In the genomic region with DNA sequence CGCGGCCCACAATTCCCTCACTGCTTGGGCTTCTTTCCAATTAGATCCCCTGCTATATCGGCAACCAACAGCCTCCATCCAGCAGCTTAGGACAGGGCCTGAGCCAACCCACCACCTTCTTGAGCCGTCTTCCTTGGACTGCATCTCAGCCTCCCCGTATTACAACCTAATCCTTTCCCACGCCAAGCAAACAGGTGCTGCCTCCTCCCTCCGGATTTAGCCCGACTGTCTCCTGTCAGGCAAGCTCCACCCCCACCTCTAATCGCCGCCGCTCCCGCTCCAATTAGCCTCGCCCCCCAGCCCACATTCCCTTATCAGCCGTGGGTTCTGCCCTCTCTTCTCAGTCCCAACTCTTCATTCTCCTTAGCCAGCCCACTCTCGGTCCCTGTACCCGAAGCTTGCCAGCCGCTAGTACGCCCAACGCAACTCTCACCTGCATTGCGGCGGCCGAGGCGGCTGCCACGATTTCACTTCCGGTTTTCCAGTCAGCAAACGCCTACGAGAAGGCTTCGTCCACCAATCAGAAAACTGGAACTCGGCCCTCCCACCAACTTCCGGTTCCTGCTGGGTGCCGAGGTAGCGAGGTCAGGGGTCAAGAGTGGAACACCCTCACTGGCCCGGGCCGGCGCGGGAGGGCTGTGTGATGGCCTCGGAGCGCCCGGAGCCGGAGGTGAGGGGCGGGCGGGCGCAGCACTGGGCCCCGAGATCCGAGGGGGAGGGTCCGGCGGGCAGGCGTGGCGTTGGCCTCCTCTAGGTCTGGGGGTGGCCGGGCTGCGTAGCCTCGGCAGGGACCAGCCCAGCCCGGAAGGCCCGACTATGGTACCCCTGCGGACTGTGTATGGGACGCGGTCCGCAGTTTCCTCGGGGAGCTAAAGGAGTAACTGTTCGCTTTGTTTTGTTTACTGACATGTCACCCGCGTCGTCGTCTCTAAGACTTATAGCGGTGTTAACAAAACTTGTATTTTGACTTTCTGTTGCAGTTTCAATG, we compare ENCODE assay signal across 8 cellular contexts. TPM values are rescaled to one million over a fixed set of nuclear protein-coding genes. Genes with fewer than 3 reads are reported as not detected.
DNase-seq lines count a peak whose midpoint lies in the region; ATAC-seq and TF ChIP-seq lines count a peak whose summit lies in the region.

Gene MED8, minus strand, starts transcription at position 475 of the 988 bp plus-strand sequence. Its CDS starts 36 bp downstream, at position 439.
Gene SZT2, plus strand, starts transcription at position 574 of the 988 bp plus-strand sequence. Its CDS starts 70 bp downstream, at position 644.

- H3K36me3 Mint-ChIP-seq in GM23338 (ENCODE audit: low read depth) (peaks cover 24% of the 10 kb centered on the region), naive B cell (peaks cover 11 to 16% of the 10 kb centered on the region in 2 donors)
- H3K36me3 Mint-ChIP-seq in stimulated activated effector memory CD8-positive, alpha-beta T cell treated with anti-CD3 and anti-CD28 coated beads, Interleukin-12 subunit alpha, Interleukin-12 subunit beta, amount 100 ng/mL, for 72 hours, result peaks cover 52% of the 10 kb centered on the region

- DNase-seq in DND-41 (peak; percentile 97), GM23338 (ENCODE audit: low spot score) (peak; percentile 99), LNCaP clone FGC (ENCODE audit: low read depth) (peak; percentile 89), RPMI8226 (peak; percentile 98), fibroblast of gingiva (ENCODE audit: low read depth) (peak; percentile 92), naive B cell (peak; percentile 88)
- peak; percentile 90 to 91 for DNase-seq in activated T-helper 1 cell treated with anti-CD3 and anti-CD28 coated beads, Interleukin-2, amount 50 U/mL, for 16 hours (ENCODE audit: low read depth in 1 of 2, low spot score in 1 of 2)
- DNase-seq in stimulated activated effector memory CD8-positive, alpha-beta T cell treated with anti-CD3 and anti-CD28 coated beads, Interleukin-12 subunit alpha, Interleukin-12 subunit beta, amount 100 ng/mL, for 72 hours (ENCODE audit: low spot score in 2 of 2), result peak; percentile 85 to 97

- H3K4me2 ChIP-seq in DND-41 (ENCODE audit: insufficient read depth, low read length), result peak within 1 kb of the TSS; percentile 93
- peak within 1 kb of the TSS; percentile 95 for H3K4me2 ChIP-seq in GM23338

- H3K27ac ChIP-seq in DND-41 (ENCODE audit: low read length) (peak within 1 kb of the TSS; percentile 92), GM23338 (ENCODE audit: low read depth) (peak within 1 kb of the TSS; percentile 57)

- H2AFZ ChIP-seq in DND-41 (ENCODE audit: low read depth, low read length) (peak within 1 kb of the TSS; percentile 99), GM23338 (peak within 1 kb of the TSS; percentile 82)

- H3K4me3 Mint-ChIP-seq in GM23338 (peak within 1 kb of the TSS; percentile 98), naive B cell (peak within 1 kb of the TSS; percentile 98 to 100 (median 100))
- peak within 1 kb of the TSS; percentile 99 for H3K4me3 Mint-ChIP-seq in stimulated activated effector memory CD8-positive, alpha-beta T cell treated with anti-CD3 and anti-CD28 coated beads, Interleukin-12 subunit alpha, Interleukin-12 subunit beta, amount 100 ng/mL, for 72 hours

- peak; percentile 96 for ATAC-seq in DND-41 (ENCODE audit: insufficient read depth, low read depth)
- peak; percentile 99 for ATAC-seq in GM23338
- peak; percentile 89 for ATAC-seq in naive B cell (ENCODE audit: low read depth in 2 of 2)
- ATAC-seq in stimulated activated effector memory CD8-positive, alpha-beta T cell treated with anti-CD3 and anti-CD28 coated beads, Interleukin-12 subunit alpha, Interleukin-12 subunit beta, amount 100 ng/mL, for 72 hours, result peak; percentile 97

- H3K9me2 ChIP-seq in GM23338 (ENCODE audit: insufficient read depth), result no peaks in the 10 kb centered on the region

- H4K20me1 ChIP-seq in DND-41 (ENCODE audit: insufficient read depth, low read length) (peaks cover 14% of the 10 kb centered on the region; the same call in 1 of the 2 replicates), GM23338 (replicated peaks; ENCODE audit: insufficient read depth) (peaks cover 6% of the 10 kb centered on the region)

- H3K27me3 ChIP-seq in DND-41 (ENCODE audit: insufficient read depth, low read length, poor library complexity), result no peaks in the 10 kb centered on the region
- H3K27me3 ChIP-seq in GM23338 (ENCODE audit: insufficient read depth), result no peaks in the 10 kb centered on the region

- H3K79me2 ChIP-seq in DND-41 (ENCODE audit: insufficient read depth, low read length) (peaks cover 60% of the 10 kb centered on the region), GM23338 (replicated peaks; ENCODE audit: insufficient read depth) (peaks cover 34% of the 10 kb centered on the region)

- H3K9me3 Mint-ChIP-seq in GM23338 (no peaks in the 10 kb centered on the region), naive B cell (no peaks in the 10 kb centered on the region)
- H3K9me3 Mint-ChIP-seq in stimulated activated effector memory CD8-positive, alpha-beta T cell treated with anti-CD3 and anti-CD28 coated beads, Interleukin-12 subunit alpha, Interleukin-12 subunit beta, amount 100 ng/mL, for 72 hours, result no peaks in the 10 kb centered on the region

- no peaks in the 10 kb centered on the region for H3K9me3 ChIP-seq in DND-41 (ENCODE audit: insufficient read depth, low read length, severe bottlenecking)

- H3K4me1 Mint-ChIP-seq in GM23338 (peaks cover 15% of the 10 kb centered on the region), naive B cell (peaks cover 35 to 52% (median 49%) of the 10 kb centered on the region in 3 donors)
- peaks cover 43% of the 10 kb centered on the region for H3K4me1 Mint-ChIP-seq in stimulated activated effector memory CD8-positive, alpha-beta T cell treated with anti-CD3 and anti-CD28 coated beads, Interleukin-12 subunit alpha, Interleukin-12 subunit beta, amount 100 ng/mL, for 72 hours

- H3F3A ChIP-seq in GM23338 (replicated peaks; ENCODE audit: low read depth), result no peaks in the 10 kb centered on the region

- H3K36me3 ChIP-seq in DND-41 (ENCODE audit: insufficient read depth, low read length) (peaks cover 40% of the 10 kb centered on the region), GM23338 (ENCODE audit: insufficient read depth) (peaks cover 25% of the 10 kb centered on the region)

- peak within 1 kb of the TSS; percentile 84 for H3K9ac ChIP-seq in DND-41 (ENCODE audit: low read depth, low read length)

- H3K27me3 Mint-ChIP-seq in GM23338 (ENCODE audit: insufficient read depth, low read depth, poor library complexity) (peaks cover 2% of the 10 kb centered on the region), naive B cell (no peaks in the 10 kb centered on the region)

- H3K4me1 ChIP-seq in DND-41 (ENCODE audit: insufficient read depth, low read length) (peaks cover 32% of the 10 kb centered on the region), GM23338 (ENCODE audit: insufficient read depth) (peaks cover 13% of the 10 kb centered on the region; the same call in 1 of the 2 replicates)

- H3K27ac Mint-ChIP-seq in GM23338, result peak within 1 kb of the TSS; percentile 98
- peak within 1 kb of the TSS; percentile 88 to 99 (median 98) for H3K27ac Mint-ChIP-seq in naive B cell
- H3K27ac Mint-ChIP-seq in stimulated activated effector memory CD8-positive, alpha-beta T cell treated with anti-CD3 and anti-CD28 coated beads, Interleukin-12 subunit alpha, Interleukin-12 subunit beta, amount 100 ng/mL, for 72 hours, result peak within 1 kb of the TSS; percentile 98

- TF ChIP-seq CTCF in DND-41 (IDR thresholded peaks at IDR 0.05; ENCODE audit: borderline replicate concordance, extremely low read depth, low read length, poor library complexity, severe bottlenecking) (no peak), GM23338 (conservative IDR thresholded peaks at IDR 0.05; ENCODE audit: low read depth in 2 of 2) (no peak), LNCaP clone FGC (IDR thresholded peaks at IDR 0.05; ENCODE audit: control insufficient read depth, extremely low read depth, insufficient read depth) (no peak)

- H3K4me3 ChIP-seq in DND-41 (ENCODE audit: low read depth in 1 of 2, low read length in 2 of 2) (peak within 1 kb of the TSS; percentile 91 to 97), GM23338 (peak within 1 kb of the TSS; percentile 66), LNCaP clone FGC (ENCODE audit: low read depth, low read length) (peak within 1 kb of the TSS; percentile 92)

TF ChIP-seq in GM23338, 12 proteins besides CTCF, POLR2A, EP300 and RAD21:
- TF ChIP-seq, protein P1, sequence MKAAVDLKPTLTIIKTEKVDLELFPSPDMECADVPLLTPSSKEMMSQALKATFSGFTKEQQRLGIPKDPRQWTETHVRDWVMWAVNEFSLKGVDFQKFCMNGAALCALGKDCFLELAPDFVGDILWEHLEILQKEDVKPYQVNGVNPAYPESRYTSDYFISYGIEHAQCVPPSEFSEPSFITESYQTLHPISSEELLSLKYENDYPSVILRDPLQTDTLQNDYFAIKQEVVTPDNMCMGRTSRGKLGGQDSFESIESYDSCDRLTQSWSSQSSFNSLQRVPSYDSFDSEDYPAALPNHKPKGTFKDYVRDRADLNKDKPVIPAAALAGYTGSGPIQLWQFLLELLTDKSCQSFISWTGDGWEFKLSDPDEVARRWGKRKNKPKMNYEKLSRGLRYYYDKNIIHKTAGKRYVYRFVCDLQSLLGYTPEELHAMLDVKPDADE (IDR thresholded peaks at IDR 0.05), result peak; percentile 84
- no peak for TF ChIP-seq EZH2 (IDR thresholded peaks at IDR 0.05; ENCODE audit: low read depth, unreplicated experiment)
- peak; percentile 92 for TF ChIP-seq POLR2AphosphoS5 (IDR thresholded peaks at IDR 0.05; ENCODE audit: low read depth)
- TF ChIP-seq NANOG (IDR thresholded peaks at IDR 0.05; ENCODE audit: borderline replicate concordance), result no peak
- no peak for TF ChIP-seq JUNB (IDR thresholded peaks at IDR 0.05; ENCODE audit: unreplicated experiment)
- TF ChIP-seq ZNF331 (CRISPR knock-in tag; IDR thresholded peaks at IDR 0.05; ENCODE audit: low read depth), result no peak
- TF ChIP-seq CREB1 (CRISPR knock-in tag; IDR thresholded peaks at IDR 0.05; ENCODE audit: low read depth), result peak; percentile 79

RNA-seq across cellular contexts. Expression of gene MED8, which starts in this region (rescaled TPM):
- 16.6 and 17.6 TPM in 2 replicates for total RNA-seq in GM23338 (2014; rRNA removed; shearing (Covaris generic))
- polyA plus RNA-seq in GM23338 (2016; fragmentation: Nextera tagmentation; extraction: Ambion mirVana) (23.6 and 25.7 TPM in 2 replicates), naive B cell (ENCODE audit: low read depth in 6 of 6) (10 to 100 TPM; 22.4 to 40.5 (median 33.2) TPM)

RNA-seq across cellular contexts. Expression of gene SZT2, which starts in this region (rescaled TPM):
- total RNA-seq in GM23338 (2014; rRNA removed; shearing (Covaris generic)), result 11.8 and 16.1 TPM in 2 replicates
- polyA plus RNA-seq in GM23338 (2016; fragmentation: Nextera tagmentation; extraction: Ambion mirVana) (3.8 and 4.1 TPM in 2 replicates), naive B cell (ENCODE audit: low read depth in 6 of 6) (10 to 100 TPM in 1 of 6 donors, 1 to 10 TPM in 4, under 1 TPM in 1; 0.77 to 11.6 (median 6.3) TPM)

Comparison
In these comparisons a context has a peak if more than half of its experiments do, and no peak if none do; other contexts are left out.
1. Peak in every context shown above with its lines: DNase-seq, ATAC-seq, H3K4me3 ChIP-seq and H3K27ac ChIP-seq.